In genomic region chr4:13432453-13432852, GRCh38 we compare ENCODE assay signal across 1 cellular context.
TF ChIP-seq lines count a peak whose summit lies in the region.

No MANE protein-coding gene starts in this region.

TF ChIP-seq in H1, 55 proteins besides CTCF, POLR2A, EP300 and RAD21:
- TF ChIP-seq SP4 (IDR thresholded peaks at IDR 0.05; ENCODE audit: low read length) (no peak), RNF2 (IDR thresholded peaks at IDR 0.05; ENCODE audit: borderline replicate concordance, low read depth, low read length, missing control alignments, poor library complexity, severe bottlenecking) (no peak), NANOG (IDR thresholded peaks at IDR 0.05; ENCODE audit: insufficient read depth, low read depth, low read length, poor library complexity, severe bottlenecking) (no peak), SRF (IDR thresholded peaks at IDR 0.05; ENCODE audit: low read depth, low read length) (no peak), ATF3 (IDR thresholded peaks at IDR 0.05; ENCODE audit: insufficient read depth, low read depth, low read length) (no peak), GABPA (IDR thresholded peaks at IDR 0.05; ENCODE audit: borderline replicate concordance, insufficient read depth, low read length) (no peak), CHD1 (IDR thresholded peaks at IDR 0.05; ENCODE audit: low read depth, low read length) (no peak), SIX5 (IDR thresholded peaks at IDR 0.05; ENCODE audit: low read depth, low read length) (no peak), EGR1 (IDR thresholded peaks at IDR 0.05; ENCODE audit: borderline replicate concordance, low read depth, low read length) (no peak), YY1 (IDR thresholded peaks at IDR 0.05; ENCODE audit: low read depth, low read length) (no peak), TBP (IDR thresholded peaks at IDR 0.05; ENCODE audit: low read depth, low read length) (no peak), ZNF274 (IDR thresholded peaks at IDR 0.05; ENCODE audit: borderline replicate concordance, extremely low read depth, low read length) (no peak), SAP30 (IDR thresholded peaks at IDR 0.05; ENCODE audit: insufficient read depth, insufficient replicate concordance, low read length) (no peak), TAF1 (IDR thresholded peaks at IDR 0.05; ENCODE audit: low read depth, low read length) (no peak), NRF1 (IDR thresholded peaks at IDR 0.05; ENCODE audit: low read depth, low read length) (no peak)
